In genomic region chr2:26971911-26972786, GRCh38 we compare ENCODE assay signal across 10 cellular contexts. TPM values are rescaled to one million over a fixed set of nuclear protein-coding genes. Genes with fewer than 3 reads are reported as not detected.
DNase-seq lines count a peak whose midpoint lies in the region; ATAC-seq and TF ChIP-seq lines count a peak whose summit lies in the region.
"Had no signal": no experiment of that assay in that cellular context is flagged by ENCODE, and none has a peak within 500 bp of the region (broad histone marks: within the 10 kb centered on the region; RNA-seq: fewer than 3 reads in every experiment).

No MANE protein-coding gene starts in this region.

- in situ Hi-C loops in gastrocnemius medialis (cut with MboI; ENCODE audit: low sequenced_read_pairs in 4 of 4), result loop anchor here in 3 of 4 donors (5.0 to 25.0 kb wide), 4 partner anchors 115 to 315 kb away; partner anchors contain the start of genes DNAJC5G (in 2 of the 3), TRIM54 (in 2 of the 3), ATRAID (in 1 of the 3) and CAD (in 1 of the 3)

- intact Hi-C loops in heart right ventricle (cut with DNase I) (loop anchor here in 1 of 10 donors (10.0 kb wide), 1 partner anchor 233 kb away; no protein-coding TSS in a partner anchor), gastrocnemius medialis (cut with DNase I; ENCODE audit: low total_unique reads) (loop anchor here (2.0 to 10.0 kb wide), 3 partner anchors 43 to 627 kb away; partner anchors contain the start of genes ADGRF3, SELENOI and TRIM54)

- POLR2A ChIA-PET in activated CD4-positive, alpha-beta T cell treated with anti-CD3 and anti-CD28 coated beads, Interleukin-2, amount 10 ng/mL, durations not matched to agents 7 days and 5 days (lab: Charles Lee), result no interaction called here
- POLR2A ChIA-PET in WTC11 (lab: Charles Lee), result interaction anchor here (0.7 to 1.2 kb wide), 3 partner anchors 10 to 122 kb away, joined by 3 read pairs; no protein-coding TSS in a partner anchor

- CTCF ChIA-PET in activated CD4-positive, alpha-beta T cell treated with anti-CD3 and anti-CD28 coated beads, Interleukin-2, amount 10 ng/mL, durations not matched to agents 7 days and 5 days (lab: Charles Lee), result interaction anchor here (1.0 to 2.7 kb wide), 5 partner anchors 10 to 82 kb away, joined by 3 to 16 read pairs (median 4); no protein-coding TSS in a partner anchor
- CTCF ChIA-PET in WTC11 (lab: Charles Lee), result interaction anchor here (0.7 to 3.1 kb wide), 12 partner anchors 10 to 469 kb away, joined by 3 to 36 read pairs (median 6); partner anchors contain the start of gene KHK

- H3K27ac ChIP-seq in heart right ventricle (peak overlapping the region in 6 of 10 donors; percentile 24 to 83 (median 78)), gastrocnemius medialis (peak overlapping the region; percentile 94 to 97 (median 96))
- H3K27ac ChIP-seq: BLaER1 had no signal

- H3K4me1 Mint-ChIP-seq in activated CD4-positive, alpha-beta T cell treated with anti-CD3 and anti-CD28 coated beads, Interleukin-2, amount 10 ng/mL, durations not matched to agents 7 days and 5 days, result peaks cover 18% of the 10 kb centered on the region
- H3K4me1 Mint-ChIP-seq in WTC11, result peaks cover 35% of the 10 kb centered on the region

- H3K36me3 ChIP-seq in heart right ventricle (peaks cover 0 to 3% (median 0%) of the 10 kb centered on the region in 9 donors), gastrocnemius medialis (no peaks in the 10 kb centered on the region)
- H3K36me3 ChIP-seq: BLaER1 had no signal

- H3K9me3 Mint-ChIP-seq in activated CD4-positive, alpha-beta T cell treated with anti-CD3 and anti-CD28 coated beads, Interleukin-2, amount 10 ng/mL, durations not matched to agents 7 days and 5 days, result no peaks in the 10 kb centered on the region
- H3K9me3 Mint-ChIP-seq in WTC11, result no peaks in the 10 kb centered on the region

- H3K4me3 Mint-ChIP-seq in activated CD4-positive, alpha-beta T cell treated with anti-CD3 and anti-CD28 coated beads, Interleukin-2, amount 10 ng/mL, durations not matched to agents 7 days and 5 days, result peak overlapping the region; percentile 70
- H3K4me3 Mint-ChIP-seq in WTC11, result peak overlapping the region; percentile 93

- H3K4me1 ChIP-seq in heart right ventricle (peaks cover 3 to 51% (median 32%) of the 10 kb centered on the region in 9 donors), gastrocnemius medialis (peaks cover 54 to 56% of the 10 kb centered on the region in 2 donors)

- ATAC-seq in WTC11 (no peak), heart right ventricle (peak in 2 of 8 donors; percentile 45 to 51), gastrocnemius medialis (peak; percentile 29 to 51), HG02642 (IDR thresholded peaks at IDR 0.05; ENCODE audit: poor library complexity, unreplicated experiment) (no peak)

- H3K27me3 Mint-ChIP-seq in activated CD4-positive, alpha-beta T cell treated with anti-CD3 and anti-CD28 coated beads, Interleukin-2, amount 10 ng/mL, durations not matched to agents 7 days and 5 days, result peaks cover 39% of the 10 kb centered on the region
- peaks cover 40% of the 10 kb centered on the region for H3K27me3 Mint-ChIP-seq in WTC11 (ENCODE audit: low read depth)

- TF ChIP-seq CTCF in WTC11 (IDR thresholded peaks at IDR 0.05) (no peak), heart right ventricle (IDR thresholded peaks at IDR 0.05) (no peak), gastrocnemius medialis (IDR thresholded peaks at IDR 0.05 in 4 of 5, conservative IDR thresholded peaks at IDR 0.05 in 1 of 5) (no peak)

- 53 to 63% methylated on average over 9 of the region's 9 CpGs for WGBS in heart right ventricle, 2 donors

- peak overlapping the region in 6 of 10 donors; percentile 74 to 95 (median 87) for H3K4me3 ChIP-seq in heart right ventricle
- H3K4me3 ChIP-seq in gastrocnemius medialis, result peak overlapping the region; percentile 67 to 87 (median 79)

- H3K9me3 ChIP-seq in heart right ventricle (no peaks in the 10 kb centered on the region), gastrocnemius medialis (no peaks in the 10 kb centered on the region)
- H3K9me3 ChIP-seq: BLaER1 had no signal

- TF ChIP-seq POLR2A in gastrocnemius medialis (IDR thresholded peaks at IDR 0.05), result peak in 1 of 2 donors; percentile 32

- H3K27ac Mint-ChIP-seq in activated CD4-positive, alpha-beta T cell treated with anti-CD3 and anti-CD28 coated beads, Interleukin-2, amount 10 ng/mL, durations not matched to agents 7 days and 5 days, result no peak overlapping the region
- no peak overlapping the region for H3K27ac Mint-ChIP-seq in WTC11

- H3K27me3 ChIP-seq in heart right ventricle, result no peaks in the 10 kb centered on the region
- no peaks in the 10 kb centered on the region for H3K27me3 ChIP-seq in gastrocnemius medialis

- no peaks in the 10 kb centered on the region for H3K36me3 Mint-ChIP-seq in activated CD4-positive, alpha-beta T cell treated with anti-CD3 and anti-CD28 coated beads, Interleukin-2, amount 10 ng/mL, durations not matched to agents 7 days and 5 days (ENCODE audit: low read depth)
- no peaks in the 10 kb centered on the region for H3K36me3 Mint-ChIP-seq in WTC11

- DNase-seq in activated CD4-positive, alpha-beta T cell treated with anti-CD3 and anti-CD28 coated beads, Interleukin-2, amount 10 ng/mL, durations not matched to agents 7 days and 5 days, result no peak
- no peak for DNase-seq in activated CD4-positive, alpha-beta T cell treated with anti-CD3 and anti-CD28 coated beads, Interleukin-2, amount 50 U/mL, for 4 hours
- no peak for DNase-seq in WTC11 (ENCODE audit: low spot score)
- DNase-seq in heart right ventricle, result no peak
- peak; percentile 29 to 65 for DNase-seq in gastrocnemius medialis
- DNase-seq in SHP77 (lab: John Stamatoyannopoulos, UW), result no peak
- no peak for DNase-seq in NCI-H2171 treated with DMSO at 0.1 percent for 48 hours (lab: John Stamatoyannopoulos, UW)
- DNase-seq: NCI-H1694 treated with DMSO at 0.1 percent for 48 hours had no signal

TF ChIP-seq in WTC11, 78 proteins besides CTCF, POLR2A, EP300 and RAD21:
- TF ChIP-seq JUN (CRISPR knock-in tag; IDR thresholded peaks at IDR 0.05), result no peak
- TF ChIP-seq USF1 (CRISPR knock-in tag; IDR thresholded peaks at IDR 0.05), result no peak
- no peak for TF ChIP-seq AFF4 (CRISPR knock-in tag; IDR thresholded peaks at IDR 0.05; ENCODE audit: borderline replicate concordance)

RNA-seq across cellular contexts. Expression of gene MAPRE3, which starts 1.7 kb away (rescaled TPM):
- total RNA-seq in activated CD4-positive, alpha-beta T cell treated with anti-CD3 and anti-CD28 coated beads, Interleukin-2, amount 10 ng/mL, durations not matched to agents 7 days and 5 days, result 1 to 10 TPM in 1 of 2 experiments, under 1 TPM in 1; 1.00 to 1.3 TPM
- total RNA-seq in WTC11 (2021), result 4.9 to 10.3 TPM (median 6.0 TPM) in 3 replicates
- 10 to 100 TPM; 34.9 to 62.0 (median 47.2) TPM for total RNA-seq in heart right ventricle
- polyA plus RNA-seq in heart right ventricle, result 10 to 100 TPM; 23.0 to 68.8 TPM
- 10 to 100 TPM; 41.9 to 66.5 (median 53.9) TPM for total RNA-seq in gastrocnemius medialis

Comparison
In these comparisons a context has a peak if more than half of its experiments do, and no peak if none do; other contexts are left out.
1. DNase-seq: peak in gastrocnemius medialis (2 of 2); none in activated CD4-positive, alpha-beta T cell treated with anti-CD3 and anti-CD28 coated beads, Interleukin-2, amount 10 ng/mL, durations not matched to agents 7 days and 5 days (single experiment), activated CD4-positive, alpha-beta T cell treated with anti-CD3 and anti-CD28 coated beads, Interleukin-2, amount 50 U/mL, for 4 hours (0 of 2), WTC11 (single experiment), heart right ventricle (0 of 2), SHP77 (0 of 2) and NCI-H2171 treated with DMSO at 0.1 percent for 48 hours (single experiment).
2. ATAC-seq: peak in gastrocnemius medialis (2 of 2); none in WTC11 (single experiment) and HG02642 (single experiment).